ENCODE assay signal across 8 cellular contexts in genomic region chr18:54127759-54128378, GRCh38.
DNase-seq lines count a peak whose midpoint lies in the region; ATAC-seq, FAIRE-seq and TF ChIP-seq lines count a peak whose summit lies in the region.

No MANE protein-coding gene starts in this region.

- H3K36me3 ChIP-seq in mammary epithelial cell (ENCODE audit: insufficient read depth, low read length) (no peaks in the 10 kb centered on the region), HepG2 (replicated peaks in 1 of 2; ENCODE audit: control insufficient read depth in 1 of 2, insufficient read depth in 2 of 2, low read length in 2 of 2) (no peaks in the 10 kb centered on the region), sigmoid colon (no peaks in the 10 kb centered on the region), stomach (no peaks in the 10 kb centered on the region)

- TF ChIP-seq EP300 in HepG2 (IDR thresholded peaks at IDR 0.05; ENCODE audit: low read depth in 2 of 2, low read length in 2 of 2) (no peak), HepG2 (CRISPR knock-in tag; IDR thresholded peaks at IDR 0.05; ENCODE audit: borderline replicate concordance) (no peak), sigmoid colon (IDR thresholded peaks at IDR 0.05) (no peak), stomach (IDR thresholded peaks at IDR 0.05) (no peak)

- BruUV-seq in mammary epithelial cell (replicated peaks; lab: Mats Ljungman, UMichigan) (no TSS peak), HepG2 (replicated peaks; lab: Mats Ljungman, UMichigan) (no TSS peak)

- intact Hi-C loops in mammary epithelial cell (cut with micrococcal nuclease) (no loop called here), HepG2 (cut with micrococcal nuclease; ENCODE audit: unreplicated experiment) (loop anchor here (1.0 to 2.0 kb wide), 4 partner anchors 45 to 560 kb away; no protein-coding TSS in a partner anchor), sigmoid colon (cut with DNase I) (no loop called here), stomach (cut with DNase I; ENCODE audit: low total_unique reads) (loop anchor here (10.0 kb wide), 2 partner anchors 433 to 563 kb away; no protein-coding TSS in a partner anchor)

- H2AFZ ChIP-seq in mammary epithelial cell (ENCODE audit: low read depth, low read length) = no peak overlapping the region
- peak overlapping the region; percentile 19 for H2AFZ ChIP-seq in HepG2 (ENCODE audit: low read length)

- CTCF ChIA-PET in mammary epithelial cell (lab: Charles Lee; ENCODE audit: low non-redundant PET) (interaction anchor here (0.5 to 0.7 kb wide), 6 partner anchors 14 to 538 kb away, joined by 3 to 4 read pairs (median 3); no protein-coding TSS in a partner anchor), HepG2 (lab: Yijun Ruan, JAX; ENCODE audit: low intra/inter-chr PET ratio, low total read pairs) (interaction anchor here (1.3 kb wide), 1 partner anchor 560 kb away, joined by 7 read pairs; no protein-coding TSS in a partner anchor)

- TF ChIP-seq RAD21 in HepG2 (CRISPR knock-in tag; IDR thresholded peaks at IDR 0.05) = no peak

- dilution Hi-C loops in mammary epithelial cell (cut with HindIII; ENCODE audit: low sequenced_read_pairs) = no loop called here

- no peaks in the 10 kb centered on the region for H3K27me3 ChIP-seq in mammary epithelial cell (ENCODE audit: insufficient read depth, low read length)
- no peaks in the 10 kb centered on the region for H3K27me3 ChIP-seq in HepG2 (ENCODE audit: control insufficient read depth in 1 of 2, insufficient read depth in 2 of 2, low read length in 2 of 2)
- H3K27me3 ChIP-seq in sigmoid colon = no peaks in the 10 kb centered on the region
- H3K27me3 ChIP-seq in stomach = no peaks in the 10 kb centered on the region

- POLR2A ChIA-PET in HepG2 (lab: Yijun Ruan, JAX) = no interaction called here

- 65% methylated on average over 9 of the region's 9 CpGs for WGBS in mammary epithelial cell (ENCODE audit: low coverage, missing lambda C conversion rate)
- 12% methylated on average over 9 of the region's 9 CpGs for WGBS in HepG2 (ENCODE audit: low lambda C conversion rate)
- 76 to 80% methylated on average over 9 of the region's 9 CpGs for WGBS in sigmoid colon, 2 donors
- 62 to 77% (median 67%) methylated on average over 9 of the region's 9 CpGs for WGBS in stomach, 5 donors

- peaks cover 11% of the 10 kb centered on the region for H3K4me1 ChIP-seq in mammary epithelial cell (ENCODE audit: insufficient read depth, low read length)
- no peaks in the 10 kb centered on the region for H3K4me1 ChIP-seq in HepG2 (ENCODE audit: insufficient read depth, low read length)
- no peaks in the 10 kb centered on the region for H3K4me1 ChIP-seq in sigmoid colon
- no peaks in the 10 kb centered on the region for H3K4me1 ChIP-seq in stomach

- H4K20me1 ChIP-seq in mammary epithelial cell (ENCODE audit: insufficient read depth, low read length) (no peaks in the 10 kb centered on the region), HepG2 (ENCODE audit: insufficient read depth, low read length) (no peaks in the 10 kb centered on the region)

- TF ChIP-seq POLR2A in HepG2 (IDR thresholded peaks at IDR 0.05; ENCODE audit: insufficient read depth in 1 of 2, low read depth in 2 of 2, low read length in 2 of 2) (no peak), sigmoid colon (IDR thresholded peaks at IDR 0.05) (no peak), stomach (IDR thresholded peaks at IDR 0.05) (no peak)

- ATAC-seq in GM19395 (IDR thresholded peaks at IDR 0.05; ENCODE audit: unreplicated experiment) (peak; percentile 76), HG03342 (IDR thresholded peaks at IDR 0.05; ENCODE audit: unreplicated experiment) (peak; percentile 77), HepG2 (peak; percentile 95)

- DNase-seq in Daoy (ENCODE audit: low read depth) (peak; percentile 25), NCI-H524 treated with DMSO at 0.1 percent for 48 hours (lab: John Stamatoyannopoulos, UW) (peak; percentile 12), mammary epithelial cell (no peak), HepG2 (ENCODE audit: low spot score) (peak; percentile 41), sigmoid colon (no peak), stomach (no peak)

- no peaks in the 10 kb centered on the region for H3K79me2 ChIP-seq in mammary epithelial cell (ENCODE audit: insufficient read depth, low read length)
- no peaks in the 10 kb centered on the region for H3K79me2 ChIP-seq in HepG2 (ENCODE audit: insufficient read depth, low read length)

- FAIRE-seq in HepG2 (lab: Jason Lieb, UNC) = peak; percentile 57

- TF ChIP-seq CTCF in mammary epithelial cell (conservative IDR thresholded peaks at IDR 0.05 in 1 of 2, IDR thresholded peaks at IDR 0.05 in 1 of 2; ENCODE audit: extremely low read depth in 1 of 2, insufficient read depth in 1 of 2, low read depth in 1 of 2, low read length in 2 of 2) (peak; percentile 63 to 64), HepG2 (CRISPR knock-in tag; IDR thresholded peaks at IDR 0.05) (peak; percentile 65), sigmoid colon (IDR thresholded peaks at IDR 0.05) (peak in 1 of 4 experiments; percentile 21), stomach (IDR thresholded peaks at IDR 0.05) (peak in 1 of 7 experiments; percentile 24)

- H3K9me3 ChIP-seq in mammary epithelial cell (replicated peaks; ENCODE audit: insufficient read depth, low read length) = no peaks in the 10 kb centered on the region
- no peaks in the 10 kb centered on the region for H3K9me3 ChIP-seq in HepG2 (ENCODE audit: low read length)
- H3K9me3 ChIP-seq in sigmoid colon = no peaks in the 10 kb centered on the region
- H3K9me3 ChIP-seq in stomach = no peaks in the 10 kb centered on the region

- H3K9ac ChIP-seq in mammary epithelial cell (ENCODE audit: insufficient read depth, low read length) (no peak overlapping the region), HepG2 (ENCODE audit: insufficient read depth, low read depth, low read length) (no peak overlapping the region)

- in situ Hi-C loops in mammary epithelial cell (cut with MboI; ENCODE audit: low sequenced_read_pairs in 2 of 2) (loop anchor here in 1 of 2 donors (10.0 kb wide), 2 partner anchors 433 to 563 kb away; no protein-coding TSS in a partner anchor), HepG2 (cut with HindIII; ENCODE audit: extremely low pct_ligation_motif_present, low pct_unique_long_range_greater_than_20kb) (loop anchor here (5.0 kb wide), 2 partner anchors 431 to 561 kb away; no protein-coding TSS in a partner anchor)

- H3K27ac ChIP-seq in mammary epithelial cell (ENCODE audit: insufficient read depth, low read depth, low read length) (no peak overlapping the region), HepG2 (ENCODE audit: extremely low read length, insufficient read depth, low read length) (no peak overlapping the region), sigmoid colon (no peak overlapping the region), stomach (no peak overlapping the region)

- H3K4me3 ChIP-seq in mammary epithelial cell (replicated peaks in 1 of 3; ENCODE audit: insufficient read depth in 1 of 3, low read depth in 2 of 3, low read length in 3 of 3) (no peak overlapping the region), HepG2 (replicated peaks in 1 of 3; ENCODE audit: insufficient read depth in 1 of 3, low read depth in 2 of 3, low read length in 3 of 3) (no peak overlapping the region), sigmoid colon (no peak overlapping the region), stomach (no peak overlapping the region)

- H3K4me2 ChIP-seq in mammary epithelial cell (ENCODE audit: insufficient read depth, low read depth, low read length) = no peak overlapping the region
- no peak overlapping the region for H3K4me2 ChIP-seq in HepG2 (ENCODE audit: low read depth, low read length)

TF ChIP-seq in HepG2, 621 proteins besides CTCF, POLR2A, EP300 and RAD21:
- TF ChIP-seq STAG1 (CRISPR knock-in tag; IDR thresholded peaks at IDR 0.05) (peak; percentile 71), ETS1 (CRISPR knock-in tag; IDR thresholded peaks at IDR 0.05) (no peak)

Comparison
In these comparisons a context has a peak if more than half of its experiments do, and no peak if none do; other contexts are left out.
1. DNase-seq: peak in Daoy (single experiment), NCI-H524 treated with DMSO at 0.1 percent for 48 hours (single experiment) and HepG2 (single experiment); none in mammary epithelial cell (single experiment), sigmoid colon (single experiment) and stomach (single experiment).
2. intact Hi-C loops: an anchor here in HepG2 (1.0 to 2.0 kb wide) and stomach (10.0 kb wide); none called in mammary epithelial cell and sigmoid colon.
3. Peak in every context shown above with its lines, with median percentiles within 50 percentile points of each other: ATAC-seq.